In genomic region chr11:66143264-66143566, GRCh38 we compare ENCODE assay signal across 13 cellular contexts.
"Had no signal": no experiment of that assay in that cellular context is flagged by ENCODE, and none has a peak within 500 bp of the region (broad histone marks: within the 10 kb centered on the region; RNA-seq: fewer than 3 reads in every experiment).

No MANE protein-coding gene starts in this region.

- H2AFZ ChIP-seq: parathyroid adenoma had no signal

- H3K9me3 ChIP-seq: gastrocnemius medialis, upper lobe of left lung had no signal

- H3K27ac Mint-ChIP-seq: activated naive CD4-positive, alpha-beta T cell treated with anti-CD3 and anti-CD28 coated beads, Interleukin-2, amount 10 ng/mL, durations not matched to agents 7 days and 5 days; activated T-helper 17 cell treated with anti-CD3 and anti-CD28 coated beads, Interleukin-2, amount 50 U/mL, for 72 hours had no signal

- H3K9me3 Mint-ChIP-seq: activated T-helper 17 cell treated with anti-CD3 and anti-CD28 coated beads, Interleukin-2, amount 50 U/mL, for 72 hours; stimulated activated memory B cell treated with anti-CD40 and anti-IgM and Interleukin-4, amounts not matched to agents 10 μg/mL and 1 μg/mL and 100 μg/mL, for 72 hours had no signal

- DNase-seq: activated CD4-positive, alpha-beta T cell treated with anti-CD3 and anti-CD28 coated beads for 48 hours; activated naive CD4-positive, alpha-beta T cell treated with anti-CD3 and anti-CD28 coated beads, Interleukin-2, amount 10 ng/mL, durations not matched to agents 7 days and 5 days; effector memory CD4-positive, alpha-beta T cell; gastrocnemius medialis; substantia nigra; T-helper 9 cell; upper lobe of left lung; WERI-Rb-1 had no signal

- H3K4me3 Mint-ChIP-seq: activated naive CD4-positive, alpha-beta T cell treated with anti-CD3 and anti-CD28 coated beads, Interleukin-2, amount 10 ng/mL, durations not matched to agents 7 days and 5 days; activated T-helper 17 cell treated with anti-CD3 and anti-CD28 coated beads, Interleukin-2, amount 50 U/mL, for 72 hours; stimulated activated memory B cell treated with anti-CD40 and anti-IgM and Interleukin-4, amounts not matched to agents 10 μg/mL and 1 μg/mL and 100 μg/mL, for 72 hours had no signal

- ATAC-seq: activated T-helper 17 cell treated with anti-CD3 and anti-CD28 coated beads, Interleukin-2, amount 50 U/mL, for 72 hours; gastrocnemius medialis; stimulated activated memory B cell treated with anti-CD40 and anti-IgM and Interleukin-4, amounts not matched to agents 10 μg/mL and 1 μg/mL and 100 μg/mL, for 72 hours had no signal

- H3K27ac ChIP-seq: brain microvascular endothelial cell, gastrocnemius medialis, parathyroid adenoma, skin epidermis, upper lobe of left lung, WERI-Rb-1 had no signal

- H3K4me1 ChIP-seq: gastrocnemius medialis, parathyroid adenoma had no signal

- H3K4me3 ChIP-seq: gastrocnemius medialis, skin epidermis, upper lobe of left lung had no signal

- H3K27me3 ChIP-seq: brain microvascular endothelial cell, gastrocnemius medialis, upper lobe of left lung had no signal

- H3K36me3 ChIP-seq: gastrocnemius medialis, upper lobe of left lung, WERI-Rb-1 had no signal

- H3K9ac ChIP-seq: parathyroid adenoma had no signal

- H3K27me3 Mint-ChIP-seq: activated naive CD4-positive, alpha-beta T cell treated with anti-CD3 and anti-CD28 coated beads, Interleukin-2, amount 10 ng/mL, durations not matched to agents 7 days and 5 days; activated T-helper 17 cell treated with anti-CD3 and anti-CD28 coated beads, Interleukin-2, amount 50 U/mL, for 72 hours; stimulated activated memory B cell treated with anti-CD40 and anti-IgM and Interleukin-4, amounts not matched to agents 10 μg/mL and 1 μg/mL and 100 μg/mL, for 72 hours had no signal
